ENCODE assay signal across 11 cellular contexts in genomic region chr10:73992899-73993788, GRCh38. TPM values are rescaled to one million over a fixed set of nuclear protein-coding genes. Genes with fewer than 3 reads are reported as not detected.
A peak's percentile ranks its signal among the peaks of the same experiment; 100 is the strongest.
DNase-seq lines count a peak whose midpoint lies in the region; ATAC-seq and TF ChIP-seq lines count a peak whose summit lies in the region.
"Had no signal": no experiment of that assay in that cellular context is flagged by ENCODE, and none has a peak within 500 bp of the region (broad histone marks: within the 10 kb centered on the region; RNA-seq: fewer than 3 reads in every experiment).

No MANE protein-coding gene starts in this region.

- H2AK5ac ChIP-seq in mesendoderm (ENCODE audit: low read length) = peak overlapping the region; percentile 58

- no peaks in the 10 kb centered on the region for H3K36me3 ChIP-seq in CD8-positive, alpha-beta memory T cell (ENCODE audit: insufficient read depth, low read length)
- H3K36me3 ChIP-seq in mesendoderm (ENCODE audit: control insufficient read depth, insufficient read depth, low read length) (no peaks in the 10 kb centered on the region), tibial artery (no peaks in the 10 kb centered on the region)
- H3K36me3 ChIP-seq: suprapubic skin had no signal

- H3K18ac ChIP-seq in mesendoderm (ENCODE audit: low read length) = no peak overlapping the region

- peaks cover 37% of the 10 kb centered on the region for H3K4me1 ChIP-seq in CD8-positive, alpha-beta memory T cell (ENCODE audit: insufficient read depth, low read length)
- H3K4me1 ChIP-seq in mesendoderm (ENCODE audit: control insufficient read depth, low read depth, low read length) (no peaks in the 10 kb centered on the region), tibial artery (peaks cover 0 to 5% (median 4%) of the 10 kb centered on the region in 4 donors)
- H3K4me1 ChIP-seq: suprapubic skin had no signal

- H3K23ac ChIP-seq in mesendoderm (ENCODE audit: low read length) = peak overlapping the region; percentile 45

- peaks cover 2% of the 10 kb centered on the region for H3K79me2 ChIP-seq in mesendoderm (ENCODE audit: control insufficient read depth, insufficient read depth, low read length)

- no peak overlapping the region for H3K56ac ChIP-seq in mesendoderm (ENCODE audit: low read length)

- H3K4me1 Mint-ChIP-seq in CD8-positive, alpha-beta memory T cell = peaks cover 31 to 53% (median 47%) of the 10 kb centered on the region in 3 donors
- H3K4me1 Mint-ChIP-seq in HFFc6 (ENCODE audit: low read depth) = peaks cover 34% of the 10 kb centered on the region
- H3K4me1 Mint-ChIP-seq in activated T-helper 1 cell treated with anti-CD3 and anti-CD28 coated beads, Interleukin-12 subunit alpha, Interleukin-12 subunit beta, Interleukin-2, Interleukin-4 antibody, amounts not matched to agents 30 ng/mL and 10 ng/mL and 1 ng/mL, durations not matched to agents 14 hours and 24 hours and 36 hours (ENCODE audit: low read depth) = peaks cover 52% of the 10 kb centered on the region

- no peaks in the 10 kb centered on the region for H3K27me3 ChIP-seq in CD8-positive, alpha-beta memory T cell (ENCODE audit: insufficient read depth, low read length, poor library complexity, severe bottlenecking)
- H3K27me3 ChIP-seq in mesendoderm (ENCODE audit: insufficient read depth, low read length, poor library complexity) (no peaks in the 10 kb centered on the region), tibial artery (no peaks in the 10 kb centered on the region)
- H3K27me3 ChIP-seq: suprapubic skin had no signal

- H4K8ac ChIP-seq in mesendoderm (ENCODE audit: low read depth, low read length) = no peak overlapping the region

- H3K4me3 ChIP-seq in CD8-positive, alpha-beta memory T cell (ENCODE audit: low read length) = no peak overlapping the region
- no peak overlapping the region for H3K4me3 ChIP-seq in mesendoderm (ENCODE audit: low read length)
- H3K4me3 ChIP-seq in tibial artery = no peak overlapping the region
- H3K4me3 ChIP-seq: suprapubic skin had no signal

- peaks cover under 1 to 4% (median 2%) of the 10 kb centered on the region in 3 donors for H3K36me3 Mint-ChIP-seq in CD8-positive, alpha-beta memory T cell
- no peaks in the 10 kb centered on the region for H3K36me3 Mint-ChIP-seq in HFFc6 (ENCODE audit: low read depth)
- no peaks in the 10 kb centered on the region for H3K36me3 Mint-ChIP-seq in activated T-helper 1 cell treated with anti-CD3 and anti-CD28 coated beads, Interleukin-12 subunit alpha, Interleukin-12 subunit beta, Interleukin-2, Interleukin-4 antibody, amounts not matched to agents 30 ng/mL and 10 ng/mL and 1 ng/mL, durations not matched to agents 14 hours and 24 hours and 36 hours (ENCODE audit: low read depth)

- no peak overlapping the region for H2BK120ac ChIP-seq in mesendoderm (ENCODE audit: low read depth, low read length)

- no peak overlapping the region for H3K4ac ChIP-seq in mesendoderm (ENCODE audit: low read depth, low read length)

- no peak overlapping the region for H2BK15ac ChIP-seq in mesendoderm (replicated peaks; ENCODE audit: low read depth)

- TF ChIP-seq CTCF in HFFc6 (IDR thresholded peaks at IDR 0.05) (no peak), tibial artery (IDR thresholded peaks at IDR 0.05) (no peak)

- no peaks in the 10 kb centered on the region for H3K9me3 Mint-ChIP-seq in CD8-positive, alpha-beta memory T cell
- no peaks in the 10 kb centered on the region for H3K9me3 Mint-ChIP-seq in HFFc6
- no peaks in the 10 kb centered on the region for H3K9me3 Mint-ChIP-seq in activated T-helper 1 cell treated with anti-CD3 and anti-CD28 coated beads, Interleukin-12 subunit alpha, Interleukin-12 subunit beta, Interleukin-2, Interleukin-4 antibody, amounts not matched to agents 30 ng/mL and 10 ng/mL and 1 ng/mL, durations not matched to agents 14 hours and 24 hours and 36 hours

- DNase-seq in CD8-positive, alpha-beta memory T cell = no peak
- DNase-seq in HFFc6 = no peak
- DNase-seq in activated T-helper 1 cell treated with anti-CD3 and anti-CD28 coated beads, Interleukin-12 subunit alpha, Interleukin-12 subunit beta, Interleukin-2, Interleukin-4 antibody, amounts not matched to agents 30 ng/mL and 10 ng/mL and 1 ng/mL, durations not matched to agents 14 hours and 24 hours and 36 hours (ENCODE audit: low spot score) = no peak
- no peak for DNase-seq in mesendoderm
- no peak for DNase-seq in glomerular visceral epithelial cell (ENCODE audit: extremely low spot score)
- no peak for DNase-seq in hepatic stellate cell (ENCODE audit: low spot score)
- DNase-seq in tibial artery = no peak
- DNase-seq: left colon had no signal

- intact Hi-C loops in activated T-helper 1 cell treated with anti-CD3 and anti-CD28 coated beads, Interleukin-12 subunit alpha, Interleukin-12 subunit beta, Interleukin-2, Interleukin-4 antibody, amounts not matched to agents 30 ng/mL and 10 ng/mL and 1 ng/mL, durations not matched to agents 14 hours and 24 hours and 36 hours (cut with micrococcal nuclease) = loop anchor here (1.0 to 10.0 kb wide), 5 partner anchors 18 to 368 kb away; no protein-coding TSS in a partner anchor
- intact Hi-C loops in tibial artery (cut with DNase I; ENCODE audit: low total_unique reads) = no loop called here

- peak overlapping the region; percentile 39 for H3K27ac ChIP-seq in CD8-positive, alpha-beta memory T cell (ENCODE audit: low read depth, low read length)
- no peak overlapping the region for H3K27ac ChIP-seq in mesendoderm (ENCODE audit: low read depth, low read length)
- H3K27ac ChIP-seq in tibial artery = peak overlapping the region in 1 of 2 donors; percentile 1
- H3K27ac ChIP-seq: epithelial cell of prostate, suprapubic skin had no signal

- no peak overlapping the region for H3K4me2 ChIP-seq in mesendoderm (ENCODE audit: low read length)

- H3K27me3 Mint-ChIP-seq in CD8-positive, alpha-beta memory T cell = no peaks in the 10 kb centered on the region
- no peaks in the 10 kb centered on the region; the same call in none of the 2 replicates for H3K27me3 Mint-ChIP-seq in HFFc6 (ENCODE audit: insufficient read depth)
- H3K27me3 Mint-ChIP-seq in activated T-helper 1 cell treated with anti-CD3 and anti-CD28 coated beads, Interleukin-12 subunit alpha, Interleukin-12 subunit beta, Interleukin-2, Interleukin-4 antibody, amounts not matched to agents 30 ng/mL and 10 ng/mL and 1 ng/mL, durations not matched to agents 14 hours and 24 hours and 36 hours (ENCODE audit: insufficient read depth) = peaks cover 2% of the 10 kb centered on the region

- no peak for ATAC-seq in GM21723 (IDR thresholded peaks at IDR 0.05; ENCODE audit: unreplicated experiment)
- ATAC-seq: left colon had no signal

- POLR2A ChIA-PET in CD8-positive, alpha-beta memory T cell (lab: Charles Lee) = no interaction called here

- H3K9me3 ChIP-seq in CD8-positive, alpha-beta memory T cell (ENCODE audit: low read length) = no peaks in the 10 kb centered on the region
- no peaks in the 10 kb centered on the region for H3K9me3 ChIP-seq in tibial artery
- H3K9me3 ChIP-seq: suprapubic skin had no signal

- no peak overlapping the region for H3K9ac ChIP-seq in mesendoderm (ENCODE audit: low read length)

- H2BK5ac ChIP-seq in mesendoderm (ENCODE audit: low read length) = no peak overlapping the region

- H3K27ac Mint-ChIP-seq in CD8-positive, alpha-beta memory T cell = peak overlapping the region in 5 of 8 donors; percentile 19 to 35 (median 30)
- peak overlapping the region; percentile 5 for H3K27ac Mint-ChIP-seq in HFFc6
- peak overlapping the region; percentile 56 for H3K27ac Mint-ChIP-seq in activated T-helper 1 cell treated with anti-CD3 and anti-CD28 coated beads, Interleukin-12 subunit alpha, Interleukin-12 subunit beta, Interleukin-2, Interleukin-4 antibody, amounts not matched to agents 30 ng/mL and 10 ng/mL and 1 ng/mL, durations not matched to agents 14 hours and 24 hours and 36 hours

- H3K4me3 Mint-ChIP-seq in CD8-positive, alpha-beta memory T cell = peak overlapping the region in 1 of 7 donors; percentile 36
- no peak overlapping the region for H3K4me3 Mint-ChIP-seq in HFFc6
- no peak overlapping the region for H3K4me3 Mint-ChIP-seq in activated T-helper 1 cell treated with anti-CD3 and anti-CD28 coated beads, Interleukin-12 subunit alpha, Interleukin-12 subunit beta, Interleukin-2, Interleukin-4 antibody, amounts not matched to agents 30 ng/mL and 10 ng/mL and 1 ng/mL, durations not matched to agents 14 hours and 24 hours and 36 hours

- H3K79me1 ChIP-seq in mesendoderm (ENCODE audit: low read length) = no peaks in the 10 kb centered on the region

- CTCF ChIA-PET in CD8-positive, alpha-beta memory T cell (lab: Charles Lee) = interaction anchor here (1.4 to 3.3 kb wide), 5 partner anchors 19 to 114 kb away, joined by 4 to 16 read pairs (median 6); no protein-coding TSS in a partner anchor

- H4K5ac ChIP-seq in mesendoderm (ENCODE audit: low read length) = no peak overlapping the region

- WGBS in mesendoderm (ENCODE audit: extremely low coverage, insufficient coverage, low lambda C conversion rate) = no CpG with 5 or more reads among the region's 6 CpGs

RNA-seq across cellular contexts. Expression of gene VCL, which starts 4.8 kb away (rescaled TPM):
- 10 to 100 TPM; 30.6 to 31.2 TPM for total RNA-seq in CD8-positive, alpha-beta memory T cell
- polyA plus RNA-seq in CD8-positive, alpha-beta memory T cell = 43.7 TPM
- 100 to 1,000 TPM; 366 to 443 (median 406) TPM for total RNA-seq in HFFc6 (2021; fragmentation: NEBNext Ultra II Directional; extraction: Animal tissue kit (Norgen Biotek cat#: 25700))
- 24.4 and 26.0 TPM in 2 replicates for total RNA-seq in activated T-helper 1 cell treated with anti-CD3 and anti-CD28 coated beads, Interleukin-12 subunit alpha, Interleukin-12 subunit beta, Interleukin-2, Interleukin-4 antibody, amounts not matched to agents 30 ng/mL and 10 ng/mL and 1 ng/mL, durations not matched to agents 14 hours and 24 hours and 36 hours
- polyA plus RNA-seq in mesendoderm (2013, experiment 1 of 2) = 212 TPM
- polyA plus RNA-seq in mesendoderm (2013, experiment 2 of 2) = 218 TPM

Comparison
In these comparisons a context has a peak if more than half of its experiments do, and no peak if none do; other contexts are left out.
1. H3K27ac Mint-ChIP-seq: peak in every context shown above with its lines; median percentile 56 in activated T-helper 1 cell treated with anti-CD3 and anti-CD28 coated beads, Interleukin-12 subunit alpha, Interleukin-12 subunit beta, Interleukin-2, Interleukin-4 antibody, amounts not matched to agents 30 ng/mL and 10 ng/mL and 1 ng/mL, durations not matched to agents 14 hours and 24 hours and 36 hours; 30 in CD8-positive, alpha-beta memory T cell; 5 in HFFc6.
2. RNA of gene VCL, which starts 4.8 kb away (total RNA-seq): 366 to 443 TPM in HFFc6; 30.6 to 31.2 TPM in CD8-positive, alpha-beta memory T cell and 24.4 to 26.0 TPM in activated T-helper 1 cell treated with anti-CD3 and anti-CD28 coated beads, Interleukin-12 subunit alpha, Interleukin-12 subunit beta, Interleukin-2, Interleukin-4 antibody, amounts not matched to agents 30 ng/mL and 10 ng/mL and 1 ng/mL, durations not matched to agents 14 hours and 24 hours and 36 hours; every median in the first group is over 10 times any median in the second.